ENCODE assay signal across 1 cellular context in genomic region chr19:8489591-8490394, GRCh38.
TF ChIP-seq lines count a peak whose summit lies in the region.

No MANE protein-coding gene starts in this region.

TF ChIP-seq in HepG2, 621 proteins besides CTCF, POLR2A, EP300 and RAD21:
- TF ChIP-seq SOX13 (IDR thresholded peaks at IDR 0.05) (no peak), SOX13 (CRISPR knock-in tag; conservative IDR thresholded peaks at IDR 0.05 in 1 of 2, IDR thresholded peaks at IDR 0.05 in 1 of 2) (no peak), AGO2 (optimal IDR thresholded peaks at IDR 0.05; ENCODE audit: low read depth, low read length) (peak; percentile 85), POLR2AphosphoS5 (IDR thresholded peaks at IDR 0.05; ENCODE audit: low read depth, low read length) (peak; percentile 14; the same call in 1 of the 2 replicates), RBM22 (optimal IDR thresholded peaks at IDR 0.05; ENCODE audit: low read length) (peak; percentile 95), ZFY (CRISPR knock-in tag; IDR thresholded peaks at IDR 0.05) (no peak), HNRNPLL (IDR thresholded peaks at IDR 0.05; ENCODE audit: low read depth, low read length, poor library complexity, severe bottlenecking) (peak; percentile 5), HNRNPL (IDR thresholded peaks at IDR 0.05; ENCODE audit: low read depth, low read length) (0 out of 2 replicates have a peak, but pooled peaks have one; percentile 39)
